Comparison of ENCODE assay signal across 17 cellular contexts in genomic region chr3:28637742-28638141, GRCh38.
"Had no signal": no experiment of that assay in that cellular context is flagged by ENCODE, and none has a peak within 500 bp of the region (broad histone marks: within the 10 kb centered on the region; RNA-seq: fewer than 3 reads in every experiment).

No MANE protein-coding gene starts in this region.

- H3K4me3 ChIP-seq: esophagus muscularis mucosa, pancreas, right lobe of liver, stomach had no signal

- H3K27me3 ChIP-seq: esophagus muscularis mucosa, neutrophil, pancreas, right lobe of liver, stomach had no signal

- H3K36me3 Mint-ChIP-seq: activated CD4-positive, alpha-beta memory T cell treated with anti-CD3 and anti-CD28 coated beads for 36 hours; activated naive CD8-positive, alpha-beta T cell; natural killer cell treated with Interleukin-12 subunit alpha and Interleukin-12 subunit beta and Interleukin-15 and Interleukin-18, amount 100 ng/mL, for 72 hours; stimulated activated effector memory CD8-positive, alpha-beta T cell treated with anti-CD3 and anti-CD28 coated beads, Interleukin-12 subunit alpha, Interleukin-12 subunit beta, amount 100 ng/mL, for 72 hours had no signal

- H3K9me3 Mint-ChIP-seq: activated CD4-positive, alpha-beta memory T cell treated with anti-CD3 and anti-CD28 coated beads for 36 hours; T-helper 2 cell treated with Interferon-gamma antibody and Interleukin-4, amounts not matched to agents 5 μg/mL and 100 μg/mL, for 36 hours had no signal

- ATAC-seq: natural killer cell treated with Interleukin-12 subunit alpha and Interleukin-12 subunit beta and Interleukin-15 and Interleukin-18, amount 100 ng/mL, for 72 hours; pancreas; right lobe of liver; stimulated activated effector memory CD8-positive, alpha-beta T cell treated with anti-CD3 and anti-CD28 coated beads, Interleukin-12 subunit alpha, Interleukin-12 subunit beta, amount 100 ng/mL, for 72 hours had no signal

- DNase-seq: activated B cell treated with CpG ODN at 0.5 μM for 24 hours; activated CD4-positive, alpha-beta memory T cell treated with anti-CD3 and anti-CD28 coated beads for 36 hours; activated CD4-positive, alpha-beta T cell treated with anti-CD3 and anti-CD28 coated beads for 4 hours; effector memory CD4-positive, alpha-beta T cell; mesendoderm; pancreas; right lobe of liver; stimulated activated CD4-positive, alpha-beta T cell treated with anti-CD3 and anti-CD28 coated beads, Interleukin-4, amount 100 ng/mL, for 24 hours; stomach; trophoblast cell had no signal

- H3K4me1 Mint-ChIP-seq: activated B cell treated with CpG ODN at 0.5 μM for 24 hours; stimulated activated effector memory CD8-positive, alpha-beta T cell treated with anti-CD3 and anti-CD28 coated beads, Interleukin-12 subunit alpha, Interleukin-12 subunit beta, amount 100 ng/mL, for 72 hours had no signal

- H3K27ac ChIP-seq: esophagus muscularis mucosa, neutrophil, pancreas, right lobe of liver, stomach had no signal

- H3K27me3 Mint-ChIP-seq: activated B cell treated with CpG ODN at 0.5 μM for 24 hours; activated CD4-positive, alpha-beta memory T cell treated with anti-CD3 and anti-CD28 coated beads for 36 hours; activated naive CD8-positive, alpha-beta T cell; dendritic cell treated with granulocyte-macrophage colony-stimulating factor and Interleukin-4, amounts not matched to agents 40 ng/mL and 50 ng/mL, for 4 days; natural killer cell treated with Interleukin-12 subunit alpha and Interleukin-12 subunit beta and Interleukin-15 and Interleukin-18, amount 100 ng/mL, for 72 hours had no signal

- H3K27ac Mint-ChIP-seq: activated B cell treated with CpG ODN at 0.5 μM for 24 hours; activated CD4-positive, alpha-beta memory T cell treated with anti-CD3 and anti-CD28 coated beads for 36 hours; activated naive CD8-positive, alpha-beta T cell; dendritic cell treated with granulocyte-macrophage colony-stimulating factor and Interleukin-4, amounts not matched to agents 40 ng/mL and 50 ng/mL, for 4 days; natural killer cell treated with Interleukin-12 subunit alpha and Interleukin-12 subunit beta and Interleukin-15 and Interleukin-18, amount 100 ng/mL, for 72 hours; stimulated activated effector memory CD8-positive, alpha-beta T cell treated with anti-CD3 and anti-CD28 coated beads, Interleukin-12 subunit alpha, Interleukin-12 subunit beta, amount 100 ng/mL, for 72 hours; T-helper 2 cell treated with Interferon-gamma antibody and Interleukin-4, amounts not matched to agents 5 μg/mL and 100 μg/mL, for 36 hours had no signal

- H3K4me3 Mint-ChIP-seq: activated B cell treated with CpG ODN at 0.5 μM for 24 hours; activated CD4-positive, alpha-beta memory T cell treated with anti-CD3 and anti-CD28 coated beads for 36 hours; activated naive CD8-positive, alpha-beta T cell; dendritic cell treated with granulocyte-macrophage colony-stimulating factor and Interleukin-4, amounts not matched to agents 40 ng/mL and 50 ng/mL, for 4 days; natural killer cell treated with Interleukin-12 subunit alpha and Interleukin-12 subunit beta and Interleukin-15 and Interleukin-18, amount 100 ng/mL, for 72 hours; stimulated activated effector memory CD8-positive, alpha-beta T cell treated with anti-CD3 and anti-CD28 coated beads, Interleukin-12 subunit alpha, Interleukin-12 subunit beta, amount 100 ng/mL, for 72 hours; T-helper 2 cell treated with Interferon-gamma antibody and Interleukin-4, amounts not matched to agents 5 μg/mL and 100 μg/mL, for 36 hours had no signal
